7 cellular contexts compared by ENCODE assay signal in the genomic region with DNA sequence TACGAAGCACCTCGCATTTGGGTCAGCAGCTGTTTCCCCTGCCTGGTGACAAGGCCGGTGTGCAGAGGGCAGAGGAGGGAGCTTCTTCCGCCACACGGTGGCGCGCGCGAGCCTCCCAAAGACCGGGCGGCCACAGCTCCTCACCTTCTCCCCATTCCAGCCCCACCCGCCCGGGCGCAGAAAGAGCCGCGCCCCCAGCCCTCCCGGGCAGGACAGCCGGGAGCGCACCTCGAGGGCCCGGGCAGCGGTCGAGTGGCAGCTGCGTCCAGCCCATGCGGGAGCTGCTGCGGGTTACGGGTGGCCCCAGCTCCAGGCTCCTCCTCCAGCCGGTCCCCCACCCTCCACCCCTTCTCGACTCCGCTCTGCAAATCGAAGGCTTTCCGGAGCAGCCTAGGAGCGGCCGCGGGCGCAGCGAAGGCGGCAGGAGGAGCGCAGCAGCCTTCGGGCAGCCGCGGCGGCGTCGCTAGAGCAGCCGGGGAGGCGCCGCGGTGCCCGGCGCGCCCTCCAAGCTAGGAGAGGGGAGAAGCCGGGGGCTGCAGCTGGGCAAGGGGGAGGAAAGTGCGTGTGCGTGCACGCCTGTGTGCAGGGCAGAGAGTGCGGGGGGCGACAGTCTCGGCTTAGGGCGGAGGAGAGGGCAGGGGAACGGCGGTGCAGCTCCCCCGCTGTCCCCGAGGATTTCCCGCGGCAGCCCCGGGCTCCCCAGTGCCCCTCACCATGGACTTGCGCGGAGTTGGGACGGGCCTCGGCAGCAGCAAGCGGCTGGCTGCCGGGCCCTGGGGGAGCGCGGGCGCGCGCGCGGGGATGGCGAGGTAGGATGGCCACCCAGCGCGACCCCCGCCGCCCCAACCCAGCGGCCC. TPM values are rescaled to one million over a fixed set of nuclear protein-coding genes. Genes with fewer than 3 reads are reported as not detected.
DNase-seq lines count a peak whose midpoint lies in the region; ATAC-seq and TF ChIP-seq lines count a peak whose summit lies in the region.

A gene (plus strand): TSS at position 348 of the 857 bp plus-strand sequence. CDS start 635 bp downstream, outside the sequence.

- no peaks in the 10 kb centered on the region for H3K9me2 ChIP-seq in hepatocyte (replicated peaks; ENCODE audit: insufficient read depth)

- no peak within 1 kb of the TSS for H3K9ac ChIP-seq in rectal smooth muscle tissue (ENCODE audit: low read length)

- peak; percentile 88 for DNase-seq in GM13976 (ENCODE audit: low spot score)
- peak; percentile 61 for DNase-seq in NCI-H128 (lab: John Stamatoyannopoulos, UW; ENCODE audit: unreplicated experiment)
- DNase-seq in T-cell: peak in 26 of 34 experiments; percentile 1 to 45 (median 24)
- peak; percentile 54 for DNase-seq in astrocyte of the cerebellum (ENCODE audit: low read depth)
- DNase-seq in hepatocyte (ENCODE audit: low spot score): peak; percentile 92

- no peaks in the 10 kb centered on the region for H3K79me2 ChIP-seq in hepatocyte

- H3K4me1 Mint-ChIP-seq in T-cell: peaks cover 0 to 18% (median 11%) of the 10 kb centered on the region in 3 donors

- H3K27ac Mint-ChIP-seq in T-cell: no peak within 1 kb of the TSS

- no peak within 1 kb of the TSS for H3K27ac ChIP-seq in hepatocyte
- H3K27ac ChIP-seq in rectal smooth muscle tissue (ENCODE audit: low read depth, low read length): no peak within 1 kb of the TSS

- H3K9me3 ChIP-seq in hepatocyte (ENCODE audit: low read depth): no peaks in the 10 kb centered on the region

- ATAC-seq in HG02798 (IDR thresholded peaks at IDR 0.05; ENCODE audit: poor library complexity, unreplicated experiment) (peak; percentile 97), T-cell (replicated peaks in 1 of 4) (peak; percentile 46 to 69 (median 60))

- H4K20me1 ChIP-seq in hepatocyte (ENCODE audit: insufficient read depth, poor library complexity, severe bottlenecking): no peaks in the 10 kb centered on the region

- H3K4me2 ChIP-seq in hepatocyte: peak within 1 kb of the TSS; percentile 98

- CTCF ChIA-PET in T-cell (lab: Charles Lee): interaction anchor here (0.6 to 1.3 kb wide), 4 partner anchors 16 to 1330 kb away, joined by 3 to 5 read pairs (median 4); no protein-coding TSS in a partner anchor

- H3K27me3 ChIP-seq in hepatocyte (peaks cover 36% of the 10 kb centered on the region), rectal smooth muscle tissue (ENCODE audit: control insufficient read depth, insufficient read depth, low read length) (peaks cover 6% of the 10 kb centered on the region)

- H3K36me3 Mint-ChIP-seq in T-cell: no peaks in the 10 kb centered on the region

- TF ChIP-seq CTCF in GM13976 (IDR thresholded peaks at IDR 0.05; ENCODE audit: borderline replicate concordance, control extremely low read depth, extremely low read depth, insufficient read depth, missing control alignments): peak; percentile 88
- peak; percentile 71 for TF ChIP-seq CTCF in astrocyte of the cerebellum (IDR thresholded peaks at IDR 0.05; ENCODE audit: low read depth, low read length, missing control alignments)
- peak; percentile 94 for TF ChIP-seq CTCF in hepatocyte (IDR thresholded peaks at IDR 0.05; ENCODE audit: poor library complexity)

- in situ Hi-C loops in GM13976 (cut with MboI; ENCODE audit: low sequenced_read_pairs, unreplicated experiment): loop anchor here (10.0 to 25.0 kb wide), 2 partner anchors 561 to 1328 kb away; no protein-coding TSS in a partner anchor
- in situ Hi-C loops in astrocyte of the cerebellum (cut with HindIII; ENCODE audit: low sequenced_read_pairs): loop anchor here (25.0 kb wide), 1 partner anchor 578 kb away; no protein-coding TSS in a partner anchor

- H3K9me3 Mint-ChIP-seq in T-cell: no peaks in the 10 kb centered on the region

- H3K4me1 ChIP-seq in hepatocyte (ENCODE audit: insufficient read depth) (no peaks in the 10 kb centered on the region), rectal smooth muscle tissue (ENCODE audit: control insufficient read depth, insufficient read depth, low read length) (no peaks in the 10 kb centered on the region)

- POLR2A ChIA-PET in T-cell (lab: Charles Lee): no interaction called here

- H3K36me3 ChIP-seq in hepatocyte (replicated peaks; ENCODE audit: insufficient read depth, low read depth) (no peaks in the 10 kb centered on the region), rectal smooth muscle tissue (ENCODE audit: control insufficient read depth, insufficient read depth, low read length) (no peaks in the 10 kb centered on the region)

- WGBS in hepatocyte (ENCODE audit: low lambda C conversion rate, missing lambda C conversion rate): 1% methylated on average over 50 of the region's 86 CpGs

- H3K4me3 Mint-ChIP-seq in T-cell: peak within 1 kb of the TSS; percentile 36 to 58 (median 39)

- H3K4me3 ChIP-seq in astrocyte of the cerebellum (ENCODE audit: low read depth, low read length): peak within 1 kb of the TSS; percentile 54
- peak within 1 kb of the TSS; percentile 70 for H3K4me3 ChIP-seq in hepatocyte
- peak within 1 kb of the TSS; percentile 49 for H3K4me3 ChIP-seq in rectal smooth muscle tissue (ENCODE audit: low read length)

- peak within 1 kb of the TSS; percentile 89 for H2AFZ ChIP-seq in hepatocyte

- peaks cover 56 to 59% of the 10 kb centered on the region in 2 donors for H3K27me3 Mint-ChIP-seq in T-cell

RNA-seq across cellular contexts. Expression of the gene that starts here (rescaled TPM):
- total RNA-seq in T-cell (not detected), hepatocyte (2.5 and 3.0 TPM in 2 replicates)
- polyA plus RNA-seq in hepatocyte: 3.3 and 4.4 TPM in 2 replicates

Comparison
In these comparisons a context has a peak if more than half of its experiments do, and no peak if none do; other contexts are left out.
1. Peak in DNase-seq and ATAC-seq in T-cell; RNA of the gene not detected or under 1 TPM.
2. DNase-seq: peak in every context shown above with its lines; median percentile 92 in hepatocyte; 88 in GM13976; 61 in NCI-H128; 54 in astrocyte of the cerebellum; 24 in T-cell.